ENCODE assay signal across 8 cellular contexts in genomic region chr16:17364319-17365210, GRCh38.
DNase-seq lines count a peak whose midpoint lies in the region; ATAC-seq lines count a peak whose summit lies in the region.

No MANE protein-coding gene starts in this region.

- DNase-seq in GM03348 (ENCODE audit: low spot score) (peak; percentile 65), dedifferentiated amniotic fluid mesenchymal stem cell (ENCODE audit: extremely low spot score) (peak; percentile 76), NCI-H69 (lab: John Stamatoyannopoulos, UW) (no peak), NCI-H1436 treated with DMSO at 0.1 percent for 48 hours (lab: John Stamatoyannopoulos, UW) (no peak), cerebellar nuclear complex (lab: John Stamatoyannopoulos, UW) (no peak)

- peak overlapping the region; percentile 81 for H3K27ac Mint-ChIP-seq in T-helper 1 cell treated with Interleukin-12 subunit alpha and Interleukin-12 subunit beta and Interleukin-4 antibody, amounts not matched to agents 30 μg/mL and 1 μg/mL, for 36 hours

- H3K4me3 ChIP-seq in skin epidermis: no peak overlapping the region

- H3K36me3 Mint-ChIP-seq in T-helper 1 cell treated with Interleukin-12 subunit alpha and Interleukin-12 subunit beta and Interleukin-4 antibody, amounts not matched to agents 30 μg/mL and 1 μg/mL, for 36 hours (ENCODE audit: low read depth): peaks cover 36% of the 10 kb centered on the region

- H3K4me1 Mint-ChIP-seq in T-helper 1 cell treated with Interleukin-12 subunit alpha and Interleukin-12 subunit beta and Interleukin-4 antibody, amounts not matched to agents 30 μg/mL and 1 μg/mL, for 36 hours (ENCODE audit: low read depth): peaks cover 85% of the 10 kb centered on the region

- peak overlapping the region in 11 of 21 experiments; percentile 20 to 90 (median 49) for H3K27ac ChIP-seq in skin epidermis

- H3K4me3 Mint-ChIP-seq in T-helper 1 cell treated with Interleukin-12 subunit alpha and Interleukin-12 subunit beta and Interleukin-4 antibody, amounts not matched to agents 30 μg/mL and 1 μg/mL, for 36 hours: peak overlapping the region; percentile 62

- no peaks in the 10 kb centered on the region for H3K9me3 Mint-ChIP-seq in T-helper 1 cell treated with Interleukin-12 subunit alpha and Interleukin-12 subunit beta and Interleukin-4 antibody, amounts not matched to agents 30 μg/mL and 1 μg/mL, for 36 hours

- ATAC-seq in GM21576 (IDR thresholded peaks at IDR 0.05; ENCODE audit: unreplicated experiment): no peak

- no peaks in the 10 kb centered on the region for H3K27me3 Mint-ChIP-seq in T-helper 1 cell treated with Interleukin-12 subunit alpha and Interleukin-12 subunit beta and Interleukin-4 antibody, amounts not matched to agents 30 μg/mL and 1 μg/mL, for 36 hours (ENCODE audit: low read depth)

Comparison
In these comparisons a context has a peak if more than half of its experiments do, and no peak if none do; other contexts are left out.
1. DNase-seq: peak in GM03348 (single experiment) and dedifferentiated amniotic fluid mesenchymal stem cell (single experiment); none in NCI-H69 (single experiment), NCI-H1436 treated with DMSO at 0.1 percent for 48 hours (single experiment) and cerebellar nuclear complex (0 of 2).